ENCODE assay signal across 21 cellular contexts in the genomic region with DNA sequence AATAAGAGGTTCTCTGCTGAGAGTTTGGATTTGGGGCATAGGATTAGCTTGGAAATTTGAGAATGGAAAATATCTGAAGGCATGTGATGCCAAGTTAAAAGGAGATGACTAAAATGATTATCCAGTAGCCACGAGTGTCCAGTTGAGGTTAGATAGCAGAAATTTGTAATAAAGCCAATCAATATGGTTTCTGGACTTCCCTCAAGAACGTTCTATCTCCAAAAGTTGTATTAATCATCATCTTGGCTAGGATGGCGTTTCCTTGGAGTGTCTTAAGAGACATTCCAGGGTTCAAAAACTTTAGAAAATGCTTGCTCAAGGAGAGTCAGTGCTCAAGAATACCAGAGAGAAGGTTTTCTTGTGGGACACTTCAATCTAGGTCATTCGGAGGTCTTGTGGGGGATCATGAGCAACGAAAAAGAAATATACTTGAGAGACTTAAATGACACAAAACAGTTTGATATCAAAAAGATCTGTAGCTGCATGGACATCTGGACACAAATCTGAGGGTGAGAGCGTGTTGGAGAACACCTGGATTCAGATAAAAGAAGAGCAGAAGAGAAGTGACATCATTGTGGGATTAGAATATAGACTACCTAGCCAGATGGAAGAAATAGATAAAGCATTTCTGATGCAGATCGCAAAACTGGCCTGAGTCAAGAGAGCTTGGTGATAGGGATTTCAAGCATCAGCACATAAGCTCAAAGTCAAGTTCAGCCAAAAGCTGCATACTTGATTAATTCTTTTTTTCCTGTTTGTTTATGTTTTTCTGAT.
"Had no signal": no experiment of that assay in that cellular context is flagged by ENCODE, and none has a peak within 500 bp of the region (broad histone marks: within the 10 kb centered on the region; RNA-seq: fewer than 3 reads in every experiment).

No MANE protein-coding gene starts in this region.

- H3K36me3 ChIP-seq: lower lobe of right lung, neutrophil, pancreas, stomach, upper lobe of left lung had no signal

- DNase-seq: activated CD4-positive, alpha-beta memory T cell treated with anti-CD3 and anti-CD28 coated beads for 36 hours; activated CD4-positive, alpha-beta T cell treated with anti-CD3 and anti-CD28 coated beads for 36 hours; activated naive CD4-positive, alpha-beta T cell; activated T-cell treated with anti-CD3 and anti-CD28 coated beads for 4 hours; aorta; cortex of kidney; foreskin fibroblast; hypothalamus; lower lobe of right lung; pancreas; stimulated activated CD4-positive, alpha-beta T cell treated with anti-CD3 and anti-CD28 coated beads, Interleukin-4, amount 100 ng/mL, for 24 hours; stomach; testis had no signal

- FAIRE-seq: endometrium, keratinocyte, pancreas had no signal

- H3K27ac ChIP-seq: lower lobe of right lung, neutrophil, pancreas, stomach, testis, upper lobe of left lung had no signal

- H3K9me3 ChIP-seq: lower lobe of right lung, neutrophil, pancreas, stomach, testis, upper lobe of left lung had no signal

- H3K27me3 ChIP-seq: neutrophil, pancreas, stomach, testis, upper lobe of left lung had no signal

- H3K9me3 Mint-ChIP-seq: activated CD4-positive, alpha-beta memory T cell treated with anti-CD3 and anti-CD28 coated beads for 36 hours; activated T-helper 17 cell treated with anti-CD3 and anti-CD28 coated beads, Interleukin-2, amount 50 U/mL, for 72 hours; natural killer cell treated with Interleukin-12 subunit alpha and Interleukin-12 subunit beta and Interleukin-15 and Interleukin-18, amount 100 ng/mL, for 72 hours; stimulated activated effector memory CD8-positive, alpha-beta T cell treated with anti-CD3 and anti-CD28 coated beads, Interleukin-12 subunit alpha, Interleukin-12 subunit beta, amount 100 ng/mL, for 72 hours had no signal

- H3K36me3 Mint-ChIP-seq: activated CD4-positive, alpha-beta memory T cell treated with anti-CD3 and anti-CD28 coated beads for 36 hours; natural killer cell treated with Interleukin-12 subunit alpha and Interleukin-12 subunit beta and Interleukin-15 and Interleukin-18, amount 100 ng/mL, for 72 hours; stimulated activated effector memory CD8-positive, alpha-beta T cell treated with anti-CD3 and anti-CD28 coated beads, Interleukin-12 subunit alpha, Interleukin-12 subunit beta, amount 100 ng/mL, for 72 hours had no signal

- ATAC-seq: activated CD4-positive, alpha-beta T cell treated with anti-CD3 and anti-CD28 coated beads for 36 hours; activated T-helper 17 cell treated with anti-CD3 and anti-CD28 coated beads, Interleukin-2, amount 50 U/mL, for 72 hours; lower lobe of right lung; natural killer cell treated with Interleukin-12 subunit alpha and Interleukin-12 subunit beta and Interleukin-15 and Interleukin-18, amount 100 ng/mL, for 72 hours; pancreas; sciatic nerve; stimulated activated effector memory CD8-positive, alpha-beta T cell treated with anti-CD3 and anti-CD28 coated beads, Interleukin-12 subunit alpha, Interleukin-12 subunit beta, amount 100 ng/mL, for 72 hours had no signal

- H3K4me3 Mint-ChIP-seq: activated CD4-positive, alpha-beta memory T cell treated with anti-CD3 and anti-CD28 coated beads for 36 hours; activated CD4-positive, alpha-beta T cell treated with anti-CD3 and anti-CD28 coated beads for 36 hours; activated T-helper 17 cell treated with anti-CD3 and anti-CD28 coated beads, Interleukin-2, amount 50 U/mL, for 72 hours; natural killer cell treated with Interleukin-12 subunit alpha and Interleukin-12 subunit beta and Interleukin-15 and Interleukin-18, amount 100 ng/mL, for 72 hours; stimulated activated effector memory CD8-positive, alpha-beta T cell treated with anti-CD3 and anti-CD28 coated beads, Interleukin-12 subunit alpha, Interleukin-12 subunit beta, amount 100 ng/mL, for 72 hours had no signal

- H3K27me3 Mint-ChIP-seq: activated CD4-positive, alpha-beta memory T cell treated with anti-CD3 and anti-CD28 coated beads for 36 hours; activated CD4-positive, alpha-beta T cell treated with anti-CD3 and anti-CD28 coated beads for 36 hours; activated T-helper 17 cell treated with anti-CD3 and anti-CD28 coated beads, Interleukin-2, amount 50 U/mL, for 72 hours; natural killer cell treated with Interleukin-12 subunit alpha and Interleukin-12 subunit beta and Interleukin-15 and Interleukin-18, amount 100 ng/mL, for 72 hours had no signal

- H3K4me1 ChIP-seq: lower lobe of right lung, pancreas, stomach, testis, upper lobe of left lung had no signal

- H3K27ac Mint-ChIP-seq: activated CD4-positive, alpha-beta memory T cell treated with anti-CD3 and anti-CD28 coated beads for 36 hours; activated CD4-positive, alpha-beta T cell treated with anti-CD3 and anti-CD28 coated beads for 36 hours; activated T-helper 17 cell treated with anti-CD3 and anti-CD28 coated beads, Interleukin-2, amount 50 U/mL, for 72 hours; natural killer cell treated with Interleukin-12 subunit alpha and Interleukin-12 subunit beta and Interleukin-15 and Interleukin-18, amount 100 ng/mL, for 72 hours; stimulated activated effector memory CD8-positive, alpha-beta T cell treated with anti-CD3 and anti-CD28 coated beads, Interleukin-12 subunit alpha, Interleukin-12 subunit beta, amount 100 ng/mL, for 72 hours had no signal

- H3K4me3 ChIP-seq: lower lobe of right lung, pancreas, stomach, testis, upper lobe of left lung had no signal
